In genomic region chr4:8364848-8365350, GRCh38 we compare ENCODE assay signal across 22 cellular contexts.
"Had no signal": no experiment of that assay in that cellular context is flagged by ENCODE, and none has a peak within 500 bp of the region (broad histone marks: within the 10 kb centered on the region; RNA-seq: fewer than 3 reads in every experiment).

No MANE protein-coding gene starts in this region.

- H3K27me3 ChIP-seq: dorsolateral prefrontal cortex, heart left ventricle, ovary, spleen, tibial nerve had no signal

- H3K4me1 ChIP-seq: spleen, tibial nerve had no signal

- H3K27me3 Mint-ChIP-seq: memory B cell; progenitor cell of endocrine pancreas; stimulated activated memory B cell treated with anti-CD40 and anti-IgM and Interleukin-4, amounts not matched to agents 10 μg/mL and 1 μg/mL and 100 μg/mL, for 72 hours; stimulated activated naive CD8-positive, alpha-beta T cell treated with anti-CD3 and anti-CD28 coated beads, Interleukin-15, Interleukin-2, amounts not matched to agents 100 ng/mL and 50 ng/mL, for 24 hours had no signal

- H3K9me3 ChIP-seq: ovary, tibial nerve had no signal

- H3K36me3 Mint-ChIP-seq: natural killer cell had no signal

- DNase-seq: central memory CD4-positive, alpha-beta T cell; cortex of kidney; effector CD8-positive, alpha-beta T cell; foreskin melanocyte; hypothalamus; islet precursor cell; natural killer cell; stimulated activated CD4-positive, alpha-beta T cell treated with anti-CD3 and anti-CD28 coated beads, Interleukin-15, amount 100 ng/mL, for 24 hours; stimulated activated CD4-positive, alpha-beta T cell treated with anti-CD3 and anti-CD28 coated beads, Interleukin-1b, Interleukin-23, amount 100 ng/mL, for 48 hours; stimulated activated CD4-positive, alpha-beta T cell treated with anti-CD3 and anti-CD28 coated beads, Interleukin-4, amount 100 ng/mL, for 24 hours had no signal

- H3K27ac ChIP-seq: dorsolateral prefrontal cortex, ovary, spleen, tibial nerve had no signal

- ATAC-seq: natural killer cell; sciatic nerve; stimulated activated memory B cell treated with anti-CD40 and anti-IgM and Interleukin-4, amounts not matched to agents 10 μg/mL and 1 μg/mL and 100 μg/mL, for 72 hours had no signal

- H3K4me3 ChIP-seq: dorsolateral prefrontal cortex, heart left ventricle, ovary, spleen, tibial nerve had no signal

- H3K9me3 Mint-ChIP-seq: natural killer cell had no signal

- H3K27ac Mint-ChIP-seq: memory B cell; mesothelial cell of epicardium; natural killer cell; progenitor cell of endocrine pancreas; stimulated activated memory B cell treated with anti-CD40 and anti-IgM and Interleukin-4, amounts not matched to agents 10 μg/mL and 1 μg/mL and 100 μg/mL, for 72 hours; stimulated activated naive CD8-positive, alpha-beta T cell treated with anti-CD3 and anti-CD28 coated beads, Interleukin-15, Interleukin-2, amounts not matched to agents 100 ng/mL and 50 ng/mL, for 24 hours had no signal

- H3K4me3 Mint-ChIP-seq: memory B cell; mesothelial cell of epicardium; natural killer cell; neural crest cell; stimulated activated memory B cell treated with anti-CD40 and anti-IgM and Interleukin-4, amounts not matched to agents 10 μg/mL and 1 μg/mL and 100 μg/mL, for 72 hours; stimulated activated naive CD8-positive, alpha-beta T cell treated with anti-CD3 and anti-CD28 coated beads, Interleukin-15, Interleukin-2, amounts not matched to agents 100 ng/mL and 50 ng/mL, for 24 hours had no signal

- H3K36me3 ChIP-seq: ovary had no signal

- H3K4me1 Mint-ChIP-seq: memory B cell; mesothelial cell of epicardium; natural killer cell; neural crest cell; stimulated activated memory B cell treated with anti-CD40 and anti-IgM and Interleukin-4, amounts not matched to agents 10 μg/mL and 1 μg/mL and 100 μg/mL, for 72 hours had no signal
